ENCODE assay signal across 8 cellular contexts in genomic region chr3:71875461-71875947, GRCh38.
DNase-seq lines count a peak whose midpoint lies in the region; TF ChIP-seq lines count a peak whose summit lies in the region.

No MANE protein-coding gene starts in this region.

- intact Hi-C loops in cardiac septum (cut with DNase I), result loop anchor here (1.0 to 10.0 kb wide), 3 partner anchors 392 to 1209 kb away; no protein-coding TSS in a partner anchor

- no peak overlapping the region for H3K4me3 ChIP-seq in GM12875 (ENCODE audit: low read depth, low read length)
- H3K4me3 ChIP-seq in HEK293 (ENCODE audit: low read depth, low read length), result no peak overlapping the region

- peaks cover 9% of the 10 kb centered on the region; the same call in 1 of the 2 replicates for H3K4me1 ChIP-seq in HEK293 (ENCODE audit: control insufficient read depth, insufficient read depth, low read length)

- DNase-seq in M059J (ENCODE audit: low read depth) (peak; percentile 39), SW 1271 (lab: John Stamatoyannopoulos, UW) (peak; percentile 2 to 24), cardiac septum (ENCODE audit: low spot score) (peak; percentile 89), pulmonary artery endothelial cell (ENCODE audit: low read depth, low spot score) (peak; percentile 20), NCI-H1048 (lab: John Stamatoyannopoulos, UW) (no peak)
- DNase-seq in activated naive CD8-positive, alpha-beta T cell treated with anti-CD3 and anti-CD28 coated beads, Interleukin-2, amount 50 U/mL, for 16 hours (ENCODE audit: low read depth, low spot score), result peak; percentile 57

- H3K36me3 ChIP-seq in HEK293 (ENCODE audit: control insufficient read depth in 2 of 2, insufficient read depth in 1 of 2, low read length in 2 of 2), result no peaks in the 10 kb centered on the region

- CTCF ChIA-PET in HEK293 (lab: Yijun Ruan, JAX), result interaction anchor here (0.5 to 3.6 kb wide), 35 partner anchors 9 to 1211 kb away, joined by 3 to 17 read pairs (median 4); no protein-coding TSS in a partner anchor

- POLR2A ChIA-PET in HEK293 (lab: Yijun Ruan, JAX), result no interaction called here

- TF ChIP-seq CTCF in GM12875 (IDR thresholded peaks at IDR 0.05; ENCODE audit: borderline replicate concordance, insufficient read depth, low read depth, low read length) (peak; percentile 91), HEK293 (tag by site-specific recombination; IDR thresholded peaks at IDR 0.05) (peak; percentile 63)

- H3K27ac ChIP-seq in HEK293 (ENCODE audit: extremely low read depth, low read depth, low read length), result no peak overlapping the region

- H3K9me3 ChIP-seq in HEK293 (ENCODE audit: control insufficient read depth, insufficient read depth, low read depth, low read length), result no peaks in the 10 kb centered on the region

TF ChIP-seq in HEK293, 187 proteins besides CTCF, POLR2A, EP300 and RAD21 (continues in another document):
- TF ChIP-seq ZNF768 (tag by site-specific recombination; IDR thresholded peaks at IDR 0.05), result no peak
- TF ChIP-seq, protein P1, sequence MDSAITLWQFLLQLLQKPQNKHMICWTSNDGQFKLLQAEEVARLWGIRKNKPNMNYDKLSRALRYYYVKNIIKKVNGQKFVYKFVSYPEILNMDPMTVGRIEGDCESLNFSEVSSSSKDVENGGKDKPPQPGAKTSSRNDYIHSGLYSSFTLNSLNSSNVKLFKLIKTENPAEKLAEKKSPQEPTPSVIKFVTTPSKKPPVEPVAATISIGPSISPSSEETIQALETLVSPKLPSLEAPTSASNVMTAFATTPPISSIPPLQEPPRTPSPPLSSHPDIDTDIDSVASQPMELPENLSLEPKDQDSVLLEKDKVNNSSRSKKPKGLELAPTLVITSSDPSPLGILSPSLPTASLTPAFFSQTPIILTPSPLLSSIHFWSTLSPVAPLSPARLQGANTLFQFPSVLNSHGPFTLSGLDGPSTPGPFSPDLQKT (IDR thresholded peaks at IDR 0.05; ENCODE audit: borderline replicate concordance, low read depth, low read length), result no peak
- no peak for TF ChIP-seq ZXDB (tag by site-specific recombination; IDR thresholded peaks at IDR 0.05)
- TF ChIP-seq ZNF10 (tag by site-specific recombination; IDR thresholded peaks at IDR 0.05), result peak; percentile 59; the same call in 1 of the 2 replicates
- TF ChIP-seq ZFP3 (tag by site-specific recombination; IDR thresholded peaks at IDR 0.05; ENCODE audit: low read depth), result no peak
- TF ChIP-seq ZNF555 (tag by site-specific recombination; conservative IDR thresholded peaks at IDR 0.05), result no peak
- 0 out of 2 replicates have a peak, but pooled peaks have one; percentile 40 for TF ChIP-seq ZNF660 (tag by site-specific recombination; IDR thresholded peaks at IDR 0.05)
- no peak for TF ChIP-seq KLF16 (tag by site-specific recombination; IDR thresholded peaks at IDR 0.05)
- no peak for TF ChIP-seq MEIS1 (CRISPR knock-in tag; IDR thresholded peaks at IDR 0.05; ENCODE audit: borderline replicate concordance)
- no peak for TF ChIP-seq ZNF266 (tag by site-specific recombination; IDR thresholded peaks at IDR 0.05; ENCODE audit: low read depth)
- no peak for TF ChIP-seq HOXA7 (CRISPR knock-in tag; IDR thresholded peaks at IDR 0.05; ENCODE audit: borderline replicate concordance)
- TF ChIP-seq SP7 (tag by site-specific recombination; IDR thresholded peaks at IDR 0.05), result 0 out of 2 replicates have a peak, but pooled peaks have one; percentile 20
- no peak for TF ChIP-seq ZNF785 (tag by site-specific recombination; IDR thresholded peaks at IDR 0.05)
- TF ChIP-seq ZNF335 (tag by site-specific recombination; conservative IDR thresholded peaks at IDR 0.05), result no peak
- TF ChIP-seq ZNF776 (tag by site-specific recombination; IDR thresholded peaks at IDR 0.05; ENCODE audit: borderline replicate concordance), result no peak
- TF ChIP-seq, protein P2, sequence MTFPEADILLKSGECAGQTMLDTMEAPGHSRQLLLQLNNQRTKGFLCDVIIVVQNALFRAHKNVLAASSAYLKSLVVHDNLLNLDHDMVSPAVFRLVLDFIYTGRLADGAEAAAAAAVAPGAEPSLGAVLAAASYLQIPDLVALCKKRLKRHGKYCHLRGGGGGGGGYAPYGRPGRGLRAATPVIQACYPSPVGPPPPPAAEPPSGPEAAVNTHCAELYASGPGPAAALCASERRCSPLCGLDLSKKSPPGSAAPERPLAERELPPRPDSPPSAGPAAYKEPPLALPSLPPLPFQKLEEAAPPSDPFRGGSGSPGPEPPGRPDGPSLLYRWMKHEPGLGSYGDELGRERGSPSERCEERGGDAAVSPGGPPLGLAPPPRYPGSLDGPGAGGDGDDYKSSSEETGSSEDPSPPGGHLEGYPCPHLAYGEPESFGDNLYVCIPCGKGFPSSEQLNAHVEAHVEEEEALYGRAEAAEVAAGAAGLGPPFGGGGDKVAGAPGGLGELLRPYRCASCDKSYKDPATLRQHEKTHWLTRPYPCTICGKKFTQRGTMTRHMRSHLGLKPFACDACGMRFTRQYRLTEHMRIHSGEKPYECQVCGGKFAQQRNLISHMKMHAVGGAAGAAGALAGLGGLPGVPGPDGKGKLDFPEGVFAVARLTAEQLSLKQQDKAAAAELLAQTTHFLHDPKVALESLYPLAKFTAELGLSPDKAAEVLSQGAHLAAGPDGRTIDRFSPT (tag by site-specific recombination; IDR thresholded peaks at IDR 0.05), result no peak
- no peak for TF ChIP-seq ZNF37A (tag by site-specific recombination; IDR thresholded peaks at IDR 0.05)
- no peak for TF ChIP-seq ZNF626 (tag by site-specific recombination; IDR thresholded peaks at IDR 0.05)
- no peak for TF ChIP-seq ZNF138 (tag by site-specific recombination; IDR thresholded peaks at IDR 0.05; ENCODE audit: borderline replicate concordance)
- TF ChIP-seq, protein P3, sequence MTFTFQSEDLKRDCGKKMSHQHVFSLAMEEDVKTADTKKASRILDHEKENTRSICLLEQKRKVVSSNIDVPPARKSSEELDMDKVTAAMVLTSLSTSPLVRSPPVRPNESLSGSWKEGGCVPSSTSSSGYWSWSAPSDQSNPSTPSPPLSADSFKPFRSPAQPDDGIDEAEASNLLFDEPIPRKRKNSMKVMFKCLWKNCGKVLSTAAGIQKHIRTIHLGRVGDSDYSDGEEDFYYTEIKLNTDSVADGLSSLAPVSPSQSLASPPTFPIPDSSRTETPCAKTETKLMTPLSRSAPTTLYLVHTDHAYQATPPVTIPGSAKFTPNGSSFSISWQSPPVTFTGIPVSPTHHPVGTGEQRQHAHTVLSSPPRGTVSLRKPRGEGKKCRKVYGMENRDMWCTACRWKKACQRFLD (tag by site-specific recombination; IDR thresholded peaks at IDR 0.05), result no peak
- no peak for TF ChIP-seq ZNF629 (tag by site-specific recombination; IDR thresholded peaks at IDR 0.05)
- peak; percentile 80 for TF ChIP-seq ZNF654 (tag by site-specific recombination; IDR thresholded peaks at IDR 0.05; ENCODE audit: low read depth)
- TF ChIP-seq, protein P4, sequence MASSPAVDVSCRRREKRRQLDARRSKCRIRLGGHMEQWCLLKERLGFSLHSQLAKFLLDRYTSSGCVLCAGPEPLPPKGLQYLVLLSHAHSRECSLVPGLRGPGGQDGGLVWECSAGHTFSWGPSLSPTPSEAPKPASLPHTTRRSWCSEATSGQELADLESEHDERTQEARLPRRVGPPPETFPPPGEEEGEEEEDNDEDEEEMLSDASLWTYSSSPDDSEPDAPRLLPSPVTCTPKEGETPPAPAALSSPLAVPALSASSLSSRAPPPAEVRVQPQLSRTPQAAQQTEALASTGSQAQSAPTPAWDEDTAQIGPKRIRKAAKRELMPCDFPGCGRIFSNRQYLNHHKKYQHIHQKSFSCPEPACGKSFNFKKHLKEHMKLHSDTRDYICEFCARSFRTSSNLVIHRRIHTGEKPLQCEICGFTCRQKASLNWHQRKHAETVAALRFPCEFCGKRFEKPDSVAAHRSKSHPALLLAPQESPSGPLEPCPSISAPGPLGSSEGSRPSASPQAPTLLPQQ (tag by site-specific recombination; IDR thresholded peaks at IDR 0.05), result no peak
- 0 out of 2 replicates have a peak, but pooled peaks have one; percentile 19 for TF ChIP-seq TRIM28 (IDR thresholded peaks at IDR 0.05; ENCODE audit: borderline replicate concordance, low read length)
- peak; percentile 42 for TF ChIP-seq ZNF366 (tag by site-specific recombination; conservative IDR thresholded peaks at IDR 0.05)
- TF ChIP-seq ZNF830 (tag by site-specific recombination; IDR thresholded peaks at IDR 0.05; ENCODE audit: low read depth), result no peak
- no peak for TF ChIP-seq BCL6B (tag by site-specific recombination; IDR thresholded peaks at IDR 0.05)
- no peak for TF ChIP-seq ZSCAN18 (tag by site-specific recombination; IDR thresholded peaks at IDR 0.05)
- TF ChIP-seq YY2 (tag by site-specific recombination; IDR thresholded peaks at IDR 0.05), result no peak
- TF ChIP-seq ZFP37 (tag by site-specific recombination; IDR thresholded peaks at IDR 0.05), result no peak
- TF ChIP-seq ZNF677 (tag by site-specific recombination; IDR thresholded peaks at IDR 0.05), result no peak
- no peak for TF ChIP-seq ZNF664 (tag by site-specific recombination; IDR thresholded peaks at IDR 0.05)
- no peak for TF ChIP-seq ZNF529 (tag by site-specific recombination; IDR thresholded peaks at IDR 0.05; ENCODE audit: insufficient replicate concordance)
